Comparison of ENCODE assay signal across 8 cellular contexts in genomic region chr10:87504667-87505365, GRCh38. TPM values are rescaled to one million over a fixed set of nuclear protein-coding genes. Genes with fewer than 3 reads are reported as not detected.
A peak's percentile ranks its signal among the peaks of the same experiment; 100 is the strongest.
DNase-seq lines count a peak whose midpoint lies in the region; ATAC-seq and TF ChIP-seq lines count a peak whose summit lies in the region.

TSS of gene MINPP1 (plus strand) at chr10:87504893. CDS start at chr10:87504916, 23 bp downstream.

- H3K4me3 Mint-ChIP-seq in activated CD4-positive, alpha-beta T cell treated with anti-CD3 and anti-CD28 coated beads, Interleukin-2, amount 10 ng/mL, durations not matched to agents 24 days and 14 days = peak within 1 kb of the TSS; percentile 90

- ATAC-seq in GM18873 (IDR thresholded peaks at IDR 0.05; ENCODE audit: low FRiP score, unreplicated experiment) = peak; percentile 81
- ATAC-seq in HG03108 (IDR thresholded peaks at IDR 0.05; ENCODE audit: unreplicated experiment) = peak; percentile 86

- peak within 1 kb of the TSS; percentile 73 to 88 for H3K9ac ChIP-seq in colonic mucosa (ENCODE audit: low read depth in 2 of 2, low read length in 2 of 2)

- peaks cover 9% of the 10 kb centered on the region for H3K36me3 Mint-ChIP-seq in activated CD4-positive, alpha-beta T cell treated with anti-CD3 and anti-CD28 coated beads, Interleukin-2, amount 10 ng/mL, durations not matched to agents 24 days and 14 days (ENCODE audit: low read depth)

- H3K27me3 Mint-ChIP-seq in activated CD4-positive, alpha-beta T cell treated with anti-CD3 and anti-CD28 coated beads, Interleukin-2, amount 10 ng/mL, durations not matched to agents 24 days and 14 days = peaks cover 14% of the 10 kb centered on the region

- no peaks in the 10 kb centered on the region for H3K4me1 ChIP-seq in colonic mucosa

- peak within 1 kb of the TSS; percentile 88 for H3K4me3 ChIP-seq in AG10803 (ENCODE audit: low read length)
- peak within 1 kb of the TSS; percentile 89 for H3K4me3 ChIP-seq in colonic mucosa

- H3K27me3 ChIP-seq in colonic mucosa = no peaks in the 10 kb centered on the region

- H3K4me1 Mint-ChIP-seq in activated CD4-positive, alpha-beta T cell treated with anti-CD3 and anti-CD28 coated beads, Interleukin-2, amount 10 ng/mL, durations not matched to agents 24 days and 14 days = peaks cover 28% of the 10 kb centered on the region

- peak within 1 kb of the TSS; percentile 83 for H3K27ac ChIP-seq in colonic mucosa

- peak; percentile 81 for DNase-seq in AG10803 (ENCODE audit: low read depth)
- peak; percentile 5 for DNase-seq in NCI-H446 treated with DMSO at 0.1 percent for 48 hours (lab: John Stamatoyannopoulos, UW)
- DNase-seq in activated CD4-positive, alpha-beta T cell treated with anti-CD3 and anti-CD28 coated beads, Interleukin-2, amount 10 ng/mL, durations not matched to agents 24 days and 14 days = peak; percentile 92
- peak; percentile 84 for DNase-seq in colonic mucosa
- peak; percentile 91 for DNase-seq in kidney tubule cell (ENCODE audit: low spot score)
- DNase-seq in stimulated activated CD4-positive, alpha-beta T cell treated with anti-CD3 and anti-CD28 coated beads, Interleukin-1b, Interleukin-23, amount 100 ng/mL, for 24 hours (ENCODE audit: low read depth in 4 of 4, low spot score in 1 of 4) = peak; percentile 62 to 84 (median 72)

- TF ChIP-seq CTCF in AG10803 (conservative IDR thresholded peaks at IDR 0.05; ENCODE audit: low read length) (no peak), colonic mucosa (IDR thresholded peaks at IDR 0.05) (no peak)

- peak within 1 kb of the TSS; percentile 85 for H3K27ac Mint-ChIP-seq in activated CD4-positive, alpha-beta T cell treated with anti-CD3 and anti-CD28 coated beads, Interleukin-2, amount 10 ng/mL, durations not matched to agents 24 days and 14 days

- intact Hi-C loops in activated CD4-positive, alpha-beta T cell treated with anti-CD3 and anti-CD28 coated beads, Interleukin-2, amount 10 ng/mL, durations not matched to agents 24 days and 14 days (cut with micrococcal nuclease) = loop anchor here (5.0 kb wide), 3 partner anchors 163 to 793 kb away; partner anchors contain the start of gene GLUD1
- intact Hi-C loops in colonic mucosa (cut with DNase I) = no loop called here

- no peaks in the 10 kb centered on the region for H3K36me3 ChIP-seq in colonic mucosa

- H3K9me3 ChIP-seq in colonic mucosa = no peaks in the 10 kb centered on the region

- peaks cover 4% of the 10 kb centered on the region for H3K9me3 Mint-ChIP-seq in activated CD4-positive, alpha-beta T cell treated with anti-CD3 and anti-CD28 coated beads, Interleukin-2, amount 10 ng/mL, durations not matched to agents 24 days and 14 days

RNA-seq across cellular contexts. Expression of gene MINPP1, which starts in this region (rescaled TPM):
- 9.4 and 9.6 TPM in 2 replicates for total RNA-seq in activated CD4-positive, alpha-beta T cell treated with anti-CD3 and anti-CD28 coated beads, Interleukin-2, amount 10 ng/mL, durations not matched to agents 24 days and 14 days
- 10 to 100 TPM; 19.7 to 24.0 TPM for total RNA-seq in colonic mucosa

Comparison
In these comparisons a context has a peak if more than half of its experiments do, and no peak if none do; other contexts are left out.
1. Peak in every context shown above with its lines: DNase-seq, ATAC-seq, H3K4me3 ChIP-seq and H3K27ac ChIP-seq.
2. DNase-seq: peak in every context shown above with its lines; median percentile 92 in activated CD4-positive, alpha-beta T cell treated with anti-CD3 and anti-CD28 coated beads, Interleukin-2, amount 10 ng/mL, durations not matched to agents 24 days and 14 days; 91 in kidney tubule cell; 84 in colonic mucosa; 81 in AG10803; 72 in stimulated activated CD4-positive, alpha-beta T cell treated with anti-CD3 and anti-CD28 coated beads, Interleukin-1b, Interleukin-23, amount 100 ng/mL, for 24 hours; 5 in NCI-H446 treated with DMSO at 0.1 percent for 48 hours.